1 cellular context compared by ENCODE assay signal in genomic region chr12:113065126-113066007, GRCh38.
TF ChIP-seq lines count a peak whose summit lies in the region.

No MANE protein-coding gene starts in this region.

TF ChIP-seq in WTC11, 78 proteins besides CTCF, POLR2A, EP300 and RAD21 (continued from another document):
- TF ChIP-seq ZNF281 (CRISPR knock-in tag; IDR thresholded peaks at IDR 0.05) (peak; percentile 90), NFE2L1 (CRISPR knock-in tag; IDR thresholded peaks at IDR 0.05) (peak; percentile 86), FOXJ3 (CRISPR knock-in tag; IDR thresholded peaks at IDR 0.05; ENCODE audit: borderline replicate concordance) (no peak), FOXP1 (CRISPR knock-in tag; IDR thresholded peaks at IDR 0.05; ENCODE audit: borderline replicate concordance) (peak; percentile 89), ETV6 (CRISPR knock-in tag; IDR thresholded peaks at IDR 0.05) (peak; percentile 79), OVOL2 (CRISPR knock-in tag; IDR thresholded peaks at IDR 0.05; ENCODE audit: borderline replicate concordance) (no peak), MYBL2 (CRISPR knock-in tag; IDR thresholded peaks at IDR 0.05) (peak; percentile 71; the same call in 1 of the 2 replicates), SMAD3 (CRISPR knock-in tag; IDR thresholded peaks at IDR 0.05; ENCODE audit: borderline replicate concordance) (peak; percentile 79; the same call in 1 of the 2 replicates), MXD4 (CRISPR knock-in tag; IDR thresholded peaks at IDR 0.05; ENCODE audit: borderline replicate concordance) (no peak), HMGXB4 (CRISPR knock-in tag; IDR thresholded peaks at IDR 0.05) (no peak), ZNF232 (CRISPR knock-in tag; IDR thresholded peaks at IDR 0.05) (peak; percentile 91), STAT6 (CRISPR knock-in tag; conservative IDR thresholded peaks at IDR 0.05; ENCODE audit: low read depth) (no peak), SP1 (CRISPR knock-in tag; conservative IDR thresholded peaks at IDR 0.05) (peak; percentile 80), SOX15 (CRISPR knock-in tag; IDR thresholded peaks at IDR 0.05) (no peak), MLX (CRISPR knock-in tag; IDR thresholded peaks at IDR 0.05) (no peak), JUN (CRISPR knock-in tag; IDR thresholded peaks at IDR 0.05) (peak; percentile 96), ARID4B (CRISPR knock-in tag; IDR thresholded peaks at IDR 0.05; ENCODE audit: borderline replicate concordance) (peak; percentile 92), ZNF396 (CRISPR knock-in tag; IDR thresholded peaks at IDR 0.05; ENCODE audit: borderline replicate concordance) (no peak), ZNF671 (CRISPR knock-in tag; IDR thresholded peaks at IDR 0.05) (no peak), ESRRA (CRISPR knock-in tag; IDR thresholded peaks at IDR 0.05; ENCODE audit: borderline replicate concordance) (peak; percentile 88; the same call in 1 of the 2 replicates), ZNF138 (CRISPR knock-in tag; conservative IDR thresholded peaks at IDR 0.05) (peak; percentile 60; the same call in 1 of the 2 replicates), SMAD4 (CRISPR knock-in tag; IDR thresholded peaks at IDR 0.05) (0 out of 2 replicates have a peak, but pooled peaks have one; percentile 3)
- TF ChIP-seq, protein P1, sequence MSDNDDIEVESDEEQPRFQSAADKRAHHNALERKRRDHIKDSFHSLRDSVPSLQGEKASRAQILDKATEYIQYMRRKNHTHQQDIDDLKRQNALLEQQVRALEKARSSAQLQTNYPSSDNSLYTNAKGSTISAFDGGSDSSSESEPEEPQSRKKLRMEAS (CRISPR knock-in tag; IDR thresholded peaks at IDR 0.05), result peak; percentile 57; the same call in 1 of the 2 replicates
- TF ChIP-seq, protein P2, sequence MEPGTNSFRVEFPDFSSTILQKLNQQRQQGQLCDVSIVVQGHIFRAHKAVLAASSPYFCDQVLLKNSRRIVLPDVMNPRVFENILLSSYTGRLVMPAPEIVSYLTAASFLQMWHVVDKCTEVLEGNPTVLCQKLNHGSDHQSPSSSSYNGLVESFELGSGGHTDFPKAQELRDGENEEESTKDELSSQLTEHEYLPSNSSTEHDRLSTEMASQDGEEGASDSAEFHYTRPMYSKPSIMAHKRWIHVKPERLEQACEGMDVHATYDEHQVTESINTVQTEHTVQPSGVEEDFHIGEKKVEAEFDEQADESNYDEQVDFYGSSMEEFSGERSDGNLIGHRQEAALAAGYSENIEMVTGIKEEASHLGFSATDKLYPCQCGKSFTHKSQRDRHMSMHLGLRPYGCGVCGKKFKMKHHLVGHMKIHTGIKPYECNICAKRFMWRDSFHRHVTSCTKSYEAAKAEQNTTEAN (CRISPR knock-in tag; IDR thresholded peaks at IDR 0.05), result peak; percentile 73
- TF ChIP-seq, protein P3, sequence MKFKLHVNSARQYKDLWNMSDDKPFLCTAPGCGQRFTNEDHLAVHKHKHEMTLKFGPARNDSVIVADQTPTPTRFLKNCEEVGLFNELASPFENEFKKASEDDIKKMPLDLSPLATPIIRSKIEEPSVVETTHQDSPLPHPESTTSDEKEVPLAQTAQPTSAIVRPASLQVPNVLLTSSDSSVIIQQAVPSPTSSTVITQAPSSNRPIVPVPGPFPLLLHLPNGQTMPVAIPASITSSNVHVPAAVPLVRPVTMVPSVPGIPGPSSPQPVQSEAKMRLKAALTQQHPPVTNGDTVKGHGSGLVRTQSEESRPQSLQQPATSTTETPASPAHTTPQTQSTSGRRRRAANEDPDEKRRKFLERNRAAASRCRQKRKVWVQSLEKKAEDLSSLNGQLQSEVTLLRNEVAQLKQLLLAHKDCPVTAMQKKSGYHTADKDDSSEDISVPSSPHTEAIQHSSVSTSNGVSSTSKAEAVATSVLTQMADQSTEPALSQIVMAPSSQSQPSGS (CRISPR knock-in tag; IDR thresholded peaks at IDR 0.05; ENCODE audit: borderline replicate concordance, low read depth), result no peak
- TF ChIP-seq, protein P4, sequence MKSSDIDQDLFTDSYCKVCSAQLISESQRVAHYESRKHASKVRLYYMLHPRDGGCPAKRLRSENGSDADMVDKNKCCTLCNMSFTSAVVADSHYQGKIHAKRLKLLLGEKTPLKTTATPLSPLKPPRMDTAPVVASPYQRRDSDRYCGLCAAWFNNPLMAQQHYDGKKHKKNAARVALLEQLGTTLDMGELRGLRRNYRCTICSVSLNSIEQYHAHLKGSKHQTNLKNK (CRISPR knock-in tag; IDR thresholded peaks at IDR 0.05), result no peak
- TF ChIP-seq, protein P5, sequence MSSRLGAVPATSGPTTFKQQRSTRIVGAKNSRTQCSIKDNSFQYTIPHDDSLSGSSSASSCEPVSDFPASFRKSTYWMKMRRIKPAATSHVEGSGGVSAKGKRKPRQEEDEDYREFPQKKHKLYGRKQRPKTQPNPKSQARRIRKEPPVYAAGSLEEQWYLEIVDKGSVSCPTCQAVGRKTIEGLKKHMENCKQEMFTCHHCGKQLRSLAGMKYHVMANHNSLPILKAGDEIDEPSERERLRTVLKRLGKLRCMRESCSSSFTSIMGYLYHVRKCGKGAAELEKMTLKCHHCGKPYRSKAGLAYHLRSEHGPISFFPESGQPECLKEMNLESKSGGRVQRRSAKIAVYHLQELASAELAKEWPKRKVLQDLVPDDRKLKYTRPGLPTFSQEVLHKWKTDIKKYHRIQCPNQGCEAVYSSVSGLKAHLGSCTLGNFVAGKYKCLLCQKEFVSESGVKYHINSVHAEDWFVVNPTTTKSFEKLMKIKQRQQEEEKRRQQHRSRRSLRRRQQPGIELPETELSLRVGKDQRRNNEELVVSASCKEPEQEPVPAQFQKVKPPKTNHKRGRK (CRISPR knock-in tag; IDR thresholded peaks at IDR 0.05; ENCODE audit: borderline replicate concordance), result no peak
